ENCODE assay signal across 8 cellular contexts in the genomic region with DNA sequence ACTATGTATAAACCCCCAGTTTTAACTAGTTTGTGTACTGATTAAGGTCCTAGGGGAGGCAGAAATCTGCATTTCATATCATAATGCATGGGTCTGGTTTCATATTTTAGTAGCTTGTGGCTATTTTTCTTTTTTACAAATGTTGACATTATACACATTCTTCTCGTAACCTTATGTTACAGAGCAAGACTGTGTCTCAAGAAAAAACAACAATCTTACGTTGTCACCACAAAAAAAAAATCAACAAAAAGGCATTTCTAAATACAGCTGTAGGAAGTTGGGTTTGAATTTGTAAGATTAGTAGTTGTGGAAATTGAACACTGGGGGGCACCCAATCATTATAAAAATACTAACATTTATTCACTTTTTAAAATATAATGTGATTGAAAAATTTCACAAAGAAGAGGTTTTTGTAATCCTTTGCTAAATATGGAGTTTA. TPM values are rescaled to one million over a fixed set of nuclear protein-coding genes. Genes with fewer than 3 reads are reported as not detected.
DNase-seq lines count a peak whose midpoint lies in the region; ATAC-seq and TF ChIP-seq lines count a peak whose summit lies in the region.

No MANE protein-coding gene starts in this region.

- intact Hi-C loops in heart left ventricle (cut with DNase I) = loop anchor here in 1 of 10 donors (10.0 kb wide), 1 partner anchor 616 kb away; no protein-coding TSS in a partner anchor
- intact Hi-C loops in Right ventricle myocardium superior (cut with DNase I) = no loop called here
- intact Hi-C loops in upper lobe of right lung (cut with DNase I) = no loop called here

- H3K4me3 ChIP-seq in heart left ventricle = no peak overlapping the region
- no peak overlapping the region for H3K4me3 ChIP-seq in upper lobe of right lung

- TF ChIP-seq CTCF in heart left ventricle (IDR thresholded peaks at IDR 0.05) (peak in 9 of 12 donors; percentile 16 to 50 (median 28)), upper lobe of right lung (IDR thresholded peaks at IDR 0.05) (peak; percentile 47)

- ATAC-seq in heart left ventricle (no peak), Right ventricle myocardium superior (ENCODE audit: poor library complexity) (no peak), upper lobe of right lung (no peak), esophagus mucosa (no peak), GM18907 (IDR thresholded peaks at IDR 0.05; ENCODE audit: unreplicated experiment) (no peak), HG03442 (IDR thresholded peaks at IDR 0.05; ENCODE audit: unreplicated experiment) (no peak)

- no peaks in the 10 kb centered on the region for H3K36me3 ChIP-seq in heart left ventricle
- H3K36me3 ChIP-seq in upper lobe of right lung = no peaks in the 10 kb centered on the region

- 27 to 52% (median 35%) methylated on average over 2 of the region's 2 CpGs for WGBS in heart left ventricle, 4 donors

- peaks cover 0 to 4% (median 0%) of the 10 kb centered on the region in 12 donors for H3K4me1 ChIP-seq in heart left ventricle
- no peaks in the 10 kb centered on the region for H3K4me1 ChIP-seq in upper lobe of right lung

- DNase-seq in heart left ventricle (no peak), Right ventricle myocardium superior (no peak), OCI-M1 (lab: John Stamatoyannopoulos, UW) (peak; percentile 39), fibroblast of gingiva (ENCODE audit: low read depth) (peak; percentile 87), upper lobe of right lung (no peak)

- H3K9me3 ChIP-seq in heart left ventricle (no peaks in the 10 kb centered on the region), upper lobe of right lung (no peaks in the 10 kb centered on the region)

- H3K27me3 ChIP-seq in heart left ventricle (no peaks in the 10 kb centered on the region), upper lobe of right lung (no peaks in the 10 kb centered on the region)

- no peak for TF ChIP-seq POLR2A in heart left ventricle (IDR thresholded peaks at IDR 0.05)

- no peak overlapping the region for H3K27ac ChIP-seq in heart left ventricle
- H3K27ac ChIP-seq in upper lobe of right lung = no peak overlapping the region

RNA-seq across cellular contexts. Expression of a gene that starts 17.9 kb away (rescaled TPM):
- total RNA-seq in heart left ventricle (10 to 100 TPM; 19.5 to 86.9 (median 26.3) TPM), Right ventricle myocardium superior (22.0 TPM), upper lobe of right lung (132 TPM), esophagus mucosa (55.5 TPM)
- polyA plus RNA-seq in heart left ventricle = 10 to 100 TPM; 14.8 to 50.7 TPM

RNA-seq across cellular contexts. Expression of a gene that starts 18.2 kb away (rescaled TPM):
- total RNA-seq in heart left ventricle = 100 to 1,000 TPM in 1 of 9 donors, 10 to 100 TPM in 8; 60.5 to 112 (median 75.5) TPM
- 10 to 100 TPM; 44.3 to 64.3 TPM for polyA plus RNA-seq in heart left ventricle
- 67.6 TPM for total RNA-seq in Right ventricle myocardium superior
- 83.8 TPM for total RNA-seq in upper lobe of right lung
- 69.0 TPM for total RNA-seq in esophagus mucosa

Comparison
In these comparisons a context has a peak if more than half of its experiments do, and no peak if none do; other contexts are left out.
1. DNase-seq: peak in OCI-M1 (single experiment) and fibroblast of gingiva (single experiment); none in heart left ventricle (0 of 5), Right ventricle myocardium superior (single experiment) and upper lobe of right lung (single experiment).